ENCODE assay signal across 33 cellular contexts in the genomic region with DNA sequence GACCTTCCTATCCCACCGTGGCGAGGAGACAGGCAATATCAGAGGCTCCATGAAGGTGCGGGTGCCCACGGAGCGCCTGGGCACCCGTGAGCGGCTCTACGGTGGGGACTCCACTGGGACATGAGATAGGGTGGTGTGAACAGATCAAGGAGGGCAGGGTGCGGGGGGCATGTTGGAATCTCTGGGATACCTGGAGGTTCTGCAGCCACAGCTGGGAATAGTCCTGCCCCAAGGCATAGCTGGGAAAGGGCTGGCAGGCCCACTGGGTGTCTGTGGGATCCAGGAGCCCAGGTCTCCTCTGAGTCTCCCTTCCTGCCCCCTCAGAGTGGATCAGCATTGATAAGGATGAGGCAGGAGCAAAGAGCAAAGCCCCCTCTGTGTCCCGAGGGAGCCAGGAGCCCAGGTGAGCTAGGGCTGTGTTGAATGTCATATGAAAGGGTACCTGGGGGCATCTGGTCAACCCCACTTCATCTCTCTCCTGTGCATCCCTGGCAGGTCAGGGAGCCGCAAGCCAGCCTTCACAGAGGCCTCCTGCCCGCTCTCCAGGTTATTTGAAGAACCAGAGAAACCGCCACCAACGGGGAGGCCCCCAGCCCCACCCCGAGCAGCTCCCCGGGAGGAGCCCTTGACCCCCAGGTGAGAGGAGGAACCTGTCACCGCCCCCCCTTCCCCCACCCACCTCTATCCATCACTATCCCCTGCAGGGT. TPM values are rescaled to one million over a fixed set of nuclear protein-coding genes. Genes with fewer than 3 reads are reported as not detected.
DNase-seq lines count a peak whose midpoint lies in the region; ATAC-seq, FAIRE-seq and TF ChIP-seq lines count a peak whose summit lies in the region.
"Had no signal": no experiment of that assay in that cellular context is flagged by ENCODE, and none has a peak within 500 bp of the region (broad histone marks: within the 10 kb centered on the region; RNA-seq: fewer than 3 reads in every experiment).

No MANE protein-coding gene starts in this region.

- intact Hi-C loops in testis (cut with DNase I; ENCODE audit: low total_unique reads) = no loop called here

- H3K27ac ChIP-seq in RWPE1 = peak overlapping the region; percentile 62
- no peak overlapping the region for H3K27ac ChIP-seq in testis
- H3K27ac ChIP-seq: A549, ascending aorta, cardiac muscle cell, epithelial cell of prostate, neural progenitor cell, parathyroid adenoma, thoracic aorta had no signal

- no peak overlapping the region for H3K4me3 ChIP-seq in testis
- H3K4me3 ChIP-seq: A549, ascending aorta, cardiac muscle cell, HAP-1, neural progenitor cell, thoracic aorta had no signal

- WGBS in testis, 2 donors = 90 to 92% methylated on average over 9 to 17 of the region's 17 CpGs

- H3K27me3 ChIP-seq in testis = no peaks in the 10 kb centered on the region
- H3K27me3 ChIP-seq: ascending aorta had no signal

- ATAC-seq in left lobe of liver (no peak), GM18520 (IDR thresholded peaks at IDR 0.05; ENCODE audit: unreplicated experiment) (no peak)
- ATAC-seq: A549, Panc1 had no signal

- H3K36me3 ChIP-seq in testis (ENCODE audit: low read depth, missing control alignments) = no peaks in the 10 kb centered on the region
- H3K36me3 ChIP-seq: neural progenitor cell had no signal

- POLR2A ChIA-PET in RWPE1 (lab: Yijun Ruan, JAX; ENCODE audit: low non-redundant PET) = interaction anchor here (0.8 kb wide), 1 partner anchor 12 kb away, joined by 3 read pairs; no protein-coding TSS in a partner anchor

- TF ChIP-seq CTCF in RWPE1 (conservative IDR thresholded peaks at IDR 0.05; ENCODE audit: low read depth) (no peak), testis (IDR thresholded peaks at IDR 0.05) (no peak)

- no peak for FAIRE-seq in H54 (lab: Jason Lieb, UNC)
- FAIRE-seq: A549, colon, small intestine had no signal

- CTCF ChIA-PET in RWPE1 (lab: Yijun Ruan, JAX) = interaction anchor here (0.9 to 1.4 kb wide), 2 partner anchors 198 to 210 kb away, joined by 6 read pairs; no protein-coding TSS in a partner anchor

- H3K4me1 ChIP-seq in testis = peaks cover 8% of the 10 kb centered on the region

- no peaks in the 10 kb centered on the region for H3K9me3 ChIP-seq in testis
- H3K9me3 ChIP-seq: A549, ascending aorta, HAP-1, thoracic aorta had no signal

- TF ChIP-seq POLR2A in testis (IDR thresholded peaks at IDR 0.05) (no peak), H54 (IDR thresholded peaks at IDR 0.05; ENCODE audit: low read depth, low read length) (no peak)

- peak; percentile 44 for DNase-seq in activated CD8-positive, alpha-beta memory T cell treated with anti-CD3 and anti-CD28 coated beads, Interleukin-2, amount 50 U/mL, for 48 hours
- no peak for DNase-seq in activated CD8-positive, alpha-beta memory T cell treated with anti-CD3 and anti-CD28 coated beads, Interleukin-2, amount 50 U/mL, for 4 hours
- DNase-seq in RWPE1 (ENCODE audit: low spot score) = no peak
- DNase-seq in left lobe of liver (ENCODE audit: low spot score) = peak; percentile 33
- peak; percentile 12 for DNase-seq in testis
- DNase-seq in HuH-7.5 (ENCODE audit: low spot score) = no peak
- no peak for DNase-seq in H54 (ENCODE audit: insufficient read length, low spot score)
- DNase-seq: activated CD4-positive, alpha-beta T cell treated with anti-CD3 and anti-CD28 coated beads, Interleukin-2, amount 10 ng/mL, durations not matched to agents 7 days and 5 days; activated naive CD8-positive, alpha-beta T cell treated with anti-CD3 and anti-CD28 coated beads, Interleukin-2, amount 10 ng/mL, durations not matched to agents 7 days and 5 days; AML-193; CD4-positive, alpha-beta memory T cell; effector CD8-positive, alpha-beta T cell; hypothalamus; immature natural killer cell; NCI-H1436 treated with DMSO at 0.1 percent for 48 hours; NCI-H226; NCI-H526 treated with DMSO at 0.1 percent for 48 hours; retina; SIG-M5; small intestine; stimulated activated naive CD4-positive, alpha-beta T cell treated with Interleukin-2 at 50 U/mL for 16 hours had no signal

RNA-seq across cellular contexts. Expression of gene PHOX2A, which starts 8.5 kb away (rescaled TPM):
- total RNA-seq in left lobe of liver (not detected), testis (1 to 10 TPM; 1.3 to 2.0 TPM)
- polyA plus RNA-seq in testis (ENCODE audit: insufficient read depth, low read depth, low replicate concordance) = 1.6 TPM
- total RNA-seq: activated CD4-positive, alpha-beta T cell treated with anti-CD3 and anti-CD28 coated beads, Interleukin-2, amount 10 ng/mL, durations not matched to agents 7 days and 5 days; activated naive CD8-positive, alpha-beta T cell treated with anti-CD3 and anti-CD28 coated beads, Interleukin-2, amount 10 ng/mL, durations not matched to agents 7 days and 5 days; ascending aorta; CD4-positive, alpha-beta memory T cell; glomerular endothelial cell; thoracic aorta had no signal
- polyA plus RNA-seq: A549; cardiac muscle cell; CD4-positive, alpha-beta memory T cell; immature natural killer cell had no signal

RNA-seq across cellular contexts. Expression of gene INPPL1, which starts 10.9 kb away (rescaled TPM):
- total RNA-seq in left lobe of liver (56.3 TPM), testis (100 to 1,000 TPM; 120 to 132 TPM)
- 48.1 TPM for polyA plus RNA-seq in testis (ENCODE audit: insufficient read depth, low read depth, low replicate concordance)

RNA-seq across cellular contexts. Expression of gene FOLR2, which starts 18.9 kb away (rescaled TPM):
- total RNA-seq in left lobe of liver (5.8 TPM), testis (1 to 10 TPM; 1.3 to 8.7 TPM)
- 37.3 TPM for polyA plus RNA-seq in testis (ENCODE audit: insufficient read depth, low read depth, low replicate concordance)
- total RNA-seq: activated CD4-positive, alpha-beta T cell treated with anti-CD3 and anti-CD28 coated beads, Interleukin-2, amount 10 ng/mL, durations not matched to agents 7 days and 5 days; cardiac muscle cell; CD4-positive, alpha-beta memory T cell; glomerular endothelial cell had no signal
- polyA plus RNA-seq: A549; cardiac muscle cell; CD4-positive, alpha-beta memory T cell had no signal

RNA-seq across cellular contexts. Expression of gene FOLR1, which starts 43.6 kb away (rescaled TPM):
- not detected for total RNA-seq in left lobe of liver
- total RNA-seq in testis = 1 to 10 TPM in 1 of 2 donors, not detected in 1; 1.2 TPM
- polyA plus RNA-seq in testis (ENCODE audit: insufficient read depth, low read depth, low replicate concordance) = 3.7 TPM
- total RNA-seq: activated CD4-positive, alpha-beta T cell treated with anti-CD3 and anti-CD28 coated beads, Interleukin-2, amount 10 ng/mL, durations not matched to agents 7 days and 5 days; activated naive CD8-positive, alpha-beta T cell treated with anti-CD3 and anti-CD28 coated beads, Interleukin-2, amount 10 ng/mL, durations not matched to agents 7 days and 5 days; ascending aorta; CD4-positive, alpha-beta memory T cell; glomerular endothelial cell; thoracic aorta had no signal
- polyA plus RNA-seq: CD4-positive, alpha-beta memory T cell; immature natural killer cell had no signal

Comparison
In these comparisons a context has a peak if more than half of its experiments do, and no peak if none do; other contexts are left out.
1. DNase-seq: peak in activated CD8-positive, alpha-beta memory T cell treated with anti-CD3 and anti-CD28 coated beads, Interleukin-2, amount 50 U/mL, for 48 hours (single experiment), left lobe of liver (single experiment) and testis (single experiment); none in activated CD8-positive, alpha-beta memory T cell treated with anti-CD3 and anti-CD28 coated beads, Interleukin-2, amount 50 U/mL, for 4 hours (single experiment), RWPE1 (single experiment), HuH-7.5 (single experiment) and H54 (single experiment).